ENCODE assay signal across 29 cellular contexts in the genomic region with DNA sequence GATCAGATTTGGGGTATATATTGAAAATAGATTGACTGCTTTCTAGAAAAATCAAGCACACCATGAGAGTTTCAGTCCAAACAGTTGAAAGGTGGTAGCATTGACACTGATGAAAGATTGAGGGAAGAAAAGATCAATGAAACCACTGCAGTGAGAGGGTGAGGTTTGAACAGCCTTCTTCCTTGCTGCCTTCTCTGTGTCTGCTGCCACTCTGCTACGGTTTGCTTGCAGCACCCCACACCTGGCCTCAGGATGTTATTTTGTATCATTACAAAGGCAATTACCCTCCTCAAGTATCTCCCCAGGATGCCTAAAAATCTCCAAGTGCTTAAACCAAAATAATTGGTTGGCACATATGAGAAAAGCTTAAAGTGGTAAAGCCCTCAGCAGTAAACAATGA.
"Had no signal": no experiment of that assay in that cellular context is flagged by ENCODE, and none has a peak within 500 bp of the region (broad histone marks: within the 10 kb centered on the region; RNA-seq: fewer than 3 reads in every experiment).

No MANE protein-coding gene starts in this region.

- H3K4me3 ChIP-seq: ascending aorta, cardiac muscle cell, colonic mucosa, gastrocnemius medialis, ovary, right lobe of liver, uterus had no signal

- DNase-seq: activated CD4-positive, alpha-beta T cell treated with anti-CD3 and anti-CD28 coated beads, Interleukin-2, amount 10 ng/mL, durations not matched to agents 24 days and 14 days; activated CD4-positive, CD25-positive, alpha-beta regulatory T cell treated with anti-CD3 and anti-CD28 coated beads, Interleukin-2, amount 50 U/mL, for 72 hours; activated CD8-positive, alpha-beta T cell treated with anti-CD3 and anti-CD28 coated beads for 36 hours; activated T-cell treated with anti-CD3 and anti-CD28 coated beads, Interleukin-2, amount 50 U/mL, for 48 hours; cerebellar nuclear complex; colonic mucosa; effector memory CD4-positive, alpha-beta T cell; erythroblast; gastrocnemius medialis; hippocampal formation; immature natural killer cell; kidney; naive B cell; nephron progenitor cell; ovary; right lobe of liver; stimulated activated CD4-positive, alpha-beta T cell treated with anti-CD3 and anti-CD28 coated beads, Interleukin-2, amount 100 ng/mL, for 48 hours; stimulated activated naive CD4-positive, alpha-beta T cell treated with Interleukin-2 at 50 U/mL for 16 hours; T-helper 9 cell; uterus; WERI-Rb-1 had no signal

- H3K27me3 Mint-ChIP-seq: activated CD4-positive, alpha-beta T cell treated with anti-CD3 and anti-CD28 coated beads, Interleukin-2, amount 10 ng/mL, durations not matched to agents 24 days and 14 days; activated CD8-positive, alpha-beta T cell treated with anti-CD3 and anti-CD28 coated beads for 36 hours; activated naive CD4-positive, alpha-beta T cell treated with anti-CD3 and anti-CD28 coated beads, Interleukin-2, amount 50 U/mL, for 24 hours; brain; naive B cell; progenitor cell of endocrine pancreas; type B pancreatic cell had no signal

- H3K27me3 ChIP-seq: ascending aorta, cardiac muscle cell, colonic mucosa, gastrocnemius medialis, ovary, right lobe of liver, uterus had no signal

- H3K9me3 Mint-ChIP-seq: activated CD4-positive, alpha-beta T cell treated with anti-CD3 and anti-CD28 coated beads, Interleukin-2, amount 10 ng/mL, durations not matched to agents 24 days and 14 days had no signal

- H3K4me1 Mint-ChIP-seq: activated CD4-positive, alpha-beta T cell treated with anti-CD3 and anti-CD28 coated beads, Interleukin-2, amount 10 ng/mL, durations not matched to agents 24 days and 14 days; activated naive CD4-positive, alpha-beta T cell treated with anti-CD3 and anti-CD28 coated beads, Interleukin-2, amount 50 U/mL, for 24 hours; brain; mesothelial cell of epicardium; naive B cell; nephron progenitor cell had no signal

- H3K27ac ChIP-seq: ascending aorta, cardiac muscle cell, colonic mucosa, gastrocnemius medialis, ovary, right lobe of liver, uterus, WERI-Rb-1 had no signal

- H3K4me1 ChIP-seq: ascending aorta, colonic mucosa, gastrocnemius medialis, right lobe of liver, uterus had no signal

- H3K27ac Mint-ChIP-seq: activated CD4-positive, alpha-beta T cell treated with anti-CD3 and anti-CD28 coated beads, Interleukin-2, amount 10 ng/mL, durations not matched to agents 24 days and 14 days; activated CD8-positive, alpha-beta T cell treated with anti-CD3 and anti-CD28 coated beads for 36 hours; activated naive CD4-positive, alpha-beta T cell treated with anti-CD3 and anti-CD28 coated beads, Interleukin-2, amount 50 U/mL, for 24 hours; activated T-helper 2 cell treated with anti-CD3 and anti-CD28 coated beads, Interferon-gamma antibody, Interleukin-2, Interleukin-4, amounts not matched to agents 10 μg/mL and 5 μg/mL and 100 μg/mL, durations not matched to agents 14 hours and 24 hours and 36 hours; brain; immature natural killer cell; mesothelial cell of epicardium; naive B cell; nephron progenitor cell; progenitor cell of endocrine pancreas; type B pancreatic cell had no signal

- H3K36me3 ChIP-seq: ascending aorta, cardiac muscle cell, colonic mucosa, gastrocnemius medialis, ovary, right lobe of liver, uterus, WERI-Rb-1 had no signal

- H3K9me3 ChIP-seq: ascending aorta, colonic mucosa, gastrocnemius medialis, ovary, right lobe of liver, uterus had no signal

- H3K36me3 Mint-ChIP-seq: activated naive CD4-positive, alpha-beta T cell treated with anti-CD3 and anti-CD28 coated beads, Interleukin-2, amount 50 U/mL, for 24 hours; brain; immature natural killer cell; naive B cell; type B pancreatic cell had no signal

- H3K4me3 Mint-ChIP-seq: activated CD4-positive, alpha-beta T cell treated with anti-CD3 and anti-CD28 coated beads, Interleukin-2, amount 10 ng/mL, durations not matched to agents 24 days and 14 days; activated CD8-positive, alpha-beta T cell treated with anti-CD3 and anti-CD28 coated beads for 36 hours; activated naive CD4-positive, alpha-beta T cell treated with anti-CD3 and anti-CD28 coated beads, Interleukin-2, amount 50 U/mL, for 24 hours; brain; mesothelial cell of epicardium; naive B cell; nephron progenitor cell; type B pancreatic cell had no signal
